ENCODE assay signal across 9 cellular contexts in the genomic region with DNA sequence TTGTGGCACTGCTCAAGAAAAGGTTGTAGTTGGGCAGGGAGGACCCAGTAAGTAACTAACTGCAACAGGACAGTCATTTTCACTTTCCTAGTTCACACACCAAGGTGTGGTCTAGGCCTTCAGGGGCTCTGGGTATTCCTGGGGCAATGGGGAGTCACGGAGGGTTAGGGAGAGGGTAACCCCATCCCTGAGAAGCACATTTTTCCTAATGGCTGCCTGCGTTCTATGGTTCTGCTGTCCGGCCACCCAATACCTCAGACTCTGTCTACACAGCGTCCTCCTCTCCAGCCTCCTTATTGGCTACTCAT. TPM values are rescaled to one million over a fixed set of nuclear protein-coding genes. Genes with fewer than 3 reads are reported as not detected.
DNase-seq lines count a peak whose midpoint lies in the region; ATAC-seq and TF ChIP-seq lines count a peak whose summit lies in the region.
"Had no signal": no experiment of that assay in that cellular context is flagged by ENCODE, and none has a peak within 500 bp of the region (broad histone marks: within the 10 kb centered on the region; RNA-seq: fewer than 3 reads in every experiment).

No MANE protein-coding gene starts in this region.

- H3K4me1 ChIP-seq in ES-I3 (ENCODE audit: insufficient read depth, low read length): no peaks in the 10 kb centered on the region
- H3K4me1 ChIP-seq in SJCRH30: no peaks in the 10 kb centered on the region
- H3K4me1 ChIP-seq in esophagus squamous epithelium: peaks cover 18 to 36% (median 25%) of the 10 kb centered on the region in 3 donors
- no peaks in the 10 kb centered on the region for H3K4me1 ChIP-seq in prostate gland (replicated peaks)

- intact Hi-C loops in esophagus squamous epithelium (cut with DNase I): loop anchor here (5.0 kb wide), 1 partner anchor 71 kb away; no protein-coding TSS in a partner anchor
- intact Hi-C loops in prostate gland (cut with DNase I): loop anchor here (10.0 kb wide), 1 partner anchor 74 kb away; no protein-coding TSS in a partner anchor

- H3K27ac ChIP-seq in SJCRH30 (peak overlapping the region; percentile 96), esophagus squamous epithelium (peak overlapping the region; percentile 94 to 97 (median 96)), prostate gland (peak overlapping the region; percentile 89 to 92)

- 7 to 52% methylated on average over 4 of the region's 4 CpGs for WGBS in esophagus squamous epithelium, 2 donors
- WGBS in prostate gland: 0% methylated on average over 3 of the region's 4 CpGs

- TF ChIP-seq POLR2A in esophagus squamous epithelium (IDR thresholded peaks at IDR 0.05) (no peak), prostate gland (IDR thresholded peaks at IDR 0.05) (no peak)

- ATAC-seq in GM21526 (IDR thresholded peaks at IDR 0.05; ENCODE audit: low FRiP score, unreplicated experiment) (no peak), GM18909 (IDR thresholded peaks at IDR 0.05; ENCODE audit: poor library complexity, unreplicated experiment) (no peak)

- TF ChIP-seq CTCF in esophagus squamous epithelium (IDR thresholded peaks at IDR 0.05): no peak
- no peak for TF ChIP-seq CTCF in prostate gland (IDR thresholded peaks at IDR 0.05)

- H3K36me3 ChIP-seq in ES-I3 (ENCODE audit: insufficient read depth, low read length) (no peaks in the 10 kb centered on the region), SJCRH30 (no peaks in the 10 kb centered on the region), esophagus squamous epithelium (peaks cover 0 to under 1% (median 0%) of the 10 kb centered on the region in 3 donors), prostate gland (no peaks in the 10 kb centered on the region)

- H3K9me3 ChIP-seq in ES-I3 (ENCODE audit: control insufficient read depth, insufficient read depth, low read length) (no peaks in the 10 kb centered on the region), SJCRH30 (replicated peaks) (no peaks in the 10 kb centered on the region), esophagus squamous epithelium (no peaks in the 10 kb centered on the region), prostate gland (no peaks in the 10 kb centered on the region)

- peak overlapping the region; percentile 43 for H3K9ac ChIP-seq in ES-I3 (ENCODE audit: low read depth, low read length)

- H3K4me3 ChIP-seq in SJCRH30: peak overlapping the region; percentile 92
- H3K4me3 ChIP-seq in esophagus squamous epithelium: peak overlapping the region in 3 of 4 donors; percentile 58 to 81 (median 76)
- H3K4me3 ChIP-seq in prostate gland: peak overlapping the region; percentile 54 to 57

- no peaks in the 10 kb centered on the region for H3K27me3 ChIP-seq in SJCRH30
- H3K27me3 ChIP-seq in esophagus squamous epithelium: no peaks in the 10 kb centered on the region
- no peaks in the 10 kb centered on the region for H3K27me3 ChIP-seq in prostate gland (replicated peaks; ENCODE audit: insufficient read depth)

- DNase-seq in SJCRH30: no peak
- DNase-seq in esophagus squamous epithelium (lab: John Stamatoyannopoulos, UW): no peak
- no peak for DNase-seq in prostate gland (ENCODE audit: low spot score)
- DNase-seq in dermis blood vessel endothelial cell: no peak
- DNase-seq in NCI-H2081 (lab: John Stamatoyannopoulos, UW): no peak

RNA-seq across cellular contexts. Expression of a gene that starts 0.9 kb away (rescaled TPM):
- total RNA-seq in SJCRH30 (2014; rRNA removed; shearing (Covaris generic)): 1.6 and 1.9 TPM in 2 replicates
- total RNA-seq in esophagus squamous epithelium (10 to 100 TPM in 1 of 4 donors, 1 to 10 TPM in 3; 4.2 to 10.7 (median 8.0) TPM), prostate gland (10 to 100 TPM in 1 of 2 donors, 1 to 10 TPM in 1; 3.9 to 24.9 TPM), dermis blood vessel endothelial cell (1.8 and 3.7 TPM in 2 replicates)

RNA-seq across cellular contexts. Expression of a gene that starts 4.1 kb away (rescaled TPM):
- not detected in 2 replicates for total RNA-seq in SJCRH30 (2014; rRNA removed; shearing (Covaris generic))
- total RNA-seq in esophagus squamous epithelium (1 to 10 TPM in 1 of 4 donors, under 1 TPM in 3; 0.38 to 2.1 (median 0.81) TPM), prostate gland (1 to 10 TPM in 1 of 2 donors, under 1 TPM in 1; 0.36 to 1.4 TPM), dermis blood vessel endothelial cell (0.17 TPM in 1 of 2 replicates, not detected in the other)

RNA-seq across cellular contexts. Expression of a gene that starts 33.4 kb away (rescaled TPM):
- 6.6 and 6.7 TPM in 2 replicates for total RNA-seq in SJCRH30 (2014; rRNA removed; shearing (Covaris generic))
- total RNA-seq in esophagus squamous epithelium: 10 to 100 TPM; 12.3 to 21.3 (median 14.2) TPM
- total RNA-seq in prostate gland: 10 to 100 TPM; 21.8 to 25.0 TPM
- 9.7 and 12.2 TPM in 2 replicates for total RNA-seq in dermis blood vessel endothelial cell

RNA-seq across cellular contexts. Expression of a gene that starts 34.8 kb away (rescaled TPM):
- total RNA-seq in SJCRH30 (2014; rRNA removed; shearing (Covaris generic)): not detected in 2 replicates
- total RNA-seq in esophagus squamous epithelium (not detected), prostate gland (not detected), dermis blood vessel endothelial cell (not detected in 2 replicates)
- total RNA-seq: SK-MEL-5 had no signal

RNA-seq across cellular contexts. Expression of a gene that starts 35.5 kb away (rescaled TPM):
- not detected in 2 replicates for total RNA-seq in SJCRH30 (2014; rRNA removed; shearing (Covaris generic))
- under 1 TPM in 1 of 4 donors, not detected in 3; 0.38 TPM for total RNA-seq in esophagus squamous epithelium
- under 1 TPM in 1 of 2 donors, not detected in 1; 0.17 TPM for total RNA-seq in prostate gland
- under 0.01 and 0.05 TPM in 2 replicates for total RNA-seq in dermis blood vessel endothelial cell
- total RNA-seq: SK-MEL-5 had no signal
